8 cellular contexts compared by ENCODE assay signal in the genomic region with DNA sequence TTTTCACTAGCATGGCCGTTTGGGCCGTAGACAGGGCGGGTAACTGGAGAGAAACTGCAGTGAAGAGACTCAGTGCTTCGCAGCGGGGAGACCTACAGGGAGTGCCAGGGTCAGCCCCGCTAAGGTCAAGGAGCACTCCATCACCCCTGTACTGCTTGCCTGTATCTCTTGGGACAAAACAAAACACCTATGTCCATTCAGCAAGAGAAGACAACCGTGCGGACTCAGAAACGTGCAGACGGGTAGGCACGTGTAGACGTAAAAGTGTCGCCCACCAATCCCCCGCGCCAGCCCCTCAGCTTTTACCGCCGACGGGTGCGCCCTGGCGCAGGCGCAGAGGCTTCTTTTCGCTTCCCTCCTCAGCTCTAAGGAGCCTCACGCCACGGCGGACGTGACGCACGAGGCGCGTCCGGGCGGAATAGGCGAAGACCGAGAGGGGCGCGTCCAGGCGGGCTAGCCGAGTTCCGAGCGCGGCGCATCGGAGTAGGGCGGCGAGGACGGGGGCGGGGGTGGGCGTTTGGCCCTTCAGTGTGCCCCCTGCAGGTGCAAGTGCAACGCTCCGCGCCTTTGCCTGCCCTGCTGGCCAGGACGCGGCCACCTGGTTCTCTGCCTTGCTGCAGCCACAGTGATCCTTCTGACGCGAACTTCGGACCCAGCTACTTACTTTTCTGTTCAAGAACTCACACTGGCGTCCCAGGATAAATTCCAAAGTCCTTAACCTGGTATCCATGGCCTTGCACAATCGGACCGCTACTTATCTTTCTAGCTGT. TPM values are rescaled to one million over a fixed set of nuclear protein-coding genes. Genes with fewer than 3 reads are reported as not detected.
DNase-seq lines count a peak whose midpoint lies in the region; ATAC-seq and TF ChIP-seq lines count a peak whose summit lies in the region.

No MANE protein-coding gene starts in this region.

- no peaks in the 10 kb centered on the region for H3K27me3 Mint-ChIP-seq in CD8-positive, alpha-beta T cell (ENCODE audit: low read depth)

- H3K36me3 Mint-ChIP-seq in CD8-positive, alpha-beta T cell, result peaks cover 11% of the 10 kb centered on the region

- H3K27me3 ChIP-seq in CD8-positive, alpha-beta T cell (ENCODE audit: insufficient read depth, low read length), result no peaks in the 10 kb centered on the region

- 0% methylated on average over 24 to 48 of the region's 59 CpGs for WGBS in lower leg skin, 2 donors

- intact Hi-C loops in CD8-positive, alpha-beta T cell (cut with DNase I, micrococcal nuclease), result loop anchor here (1.0 to 10.0 kb wide), 10 partner anchors 93 to 747 kb away; a partner anchor contains a TSS
- intact Hi-C loops in lower leg skin (cut with DNase I; ENCODE audit: low total_unique reads), result no loop called here

- ATAC-seq in CD8-positive, alpha-beta T cell, result peak; percentile 73
- ATAC-seq in GM19438 (IDR thresholded peaks at IDR 0.05; ENCODE audit: low read depth, unreplicated experiment), result peak; percentile 49
- ATAC-seq in HG03571 (IDR thresholded peaks at IDR 0.05; ENCODE audit: unreplicated experiment), result peak; percentile 56

- peak overlapping the region; percentile 86 for H3K4me3 ChIP-seq in CD8-positive, alpha-beta T cell (ENCODE audit: low read depth, low read length)
- peak overlapping the region; percentile 53 for H3K4me3 ChIP-seq in lower leg skin (ENCODE audit: low read depth, poor library complexity, severe bottlenecking)

- CTCF ChIA-PET in CD8-positive, alpha-beta T cell (lab: Charles Lee), result interaction anchor here (0.8 to 13.6 kb wide), 11 partner anchors 9 to 103 kb away, joined by 3 to 219 read pairs (median 3); no protein-coding TSS in a partner anchor

- no peaks in the 10 kb centered on the region for H3K9me3 ChIP-seq in CD8-positive, alpha-beta T cell (ENCODE audit: low read length)

- TF ChIP-seq CTCF in CD8-positive, alpha-beta T cell (IDR thresholded peaks at IDR 0.05), result peak; percentile 64
- no peak for TF ChIP-seq CTCF in lower leg skin (IDR thresholded peaks at IDR 0.05)

- H3K27ac Mint-ChIP-seq in CD8-positive, alpha-beta T cell, result peak overlapping the region; percentile 96

- peak overlapping the region; percentile 87 for H3K27ac ChIP-seq in CD8-positive, alpha-beta T cell (ENCODE audit: low read depth, low read length)

- POLR2A ChIA-PET in CD8-positive, alpha-beta T cell (lab: Charles Lee), result interaction anchor here (0.9 to 3.6 kb wide), 15 partner anchors 9 to 373 kb away, joined by 3 to 31 read pairs (median 4); a partner anchor contains a TSS

- peak overlapping the region; percentile 91 for H3K4me3 Mint-ChIP-seq in CD8-positive, alpha-beta T cell

- peaks cover 54% of the 10 kb centered on the region for H3K4me1 Mint-ChIP-seq in CD8-positive, alpha-beta T cell (ENCODE audit: low read depth)

- peaks cover 41% of the 10 kb centered on the region for H3K4me1 ChIP-seq in CD8-positive, alpha-beta T cell (ENCODE audit: insufficient read depth, low read length)

- no peak for TF ChIP-seq POLR2A in lower leg skin (IDR thresholded peaks at IDR 0.05)

- H3K9me3 Mint-ChIP-seq in CD8-positive, alpha-beta T cell, result no peaks in the 10 kb centered on the region

- peak; percentile 89 to 98 (median 96) for DNase-seq in CD8-positive, alpha-beta T cell
- peak; percentile 71 for DNase-seq in NCI-H748 treated with DMSO at 0.1 percent for 48 hours (lab: John Stamatoyannopoulos, UW)
- peak; percentile 94 to 96 for DNase-seq in activated CD4-positive, alpha-beta T cell treated with anti-CD3 and anti-CD28 coated beads, Interleukin-2, amount 50 U/mL, for 48 hours
- DNase-seq in dermis microvascular lymphatic vessel endothelial cell (ENCODE audit: low read depth in 2 of 2), result peak; percentile 79 to 97
- peak; percentile 91 to 98 for DNase-seq in lower leg skin (ENCODE audit: low spot score in 2 of 2)
- DNase-seq in stimulated activated CD4-positive, alpha-beta T cell treated with anti-CD3 and anti-CD28 coated beads, Interleukin-4, amount 100 ng/mL, for 4 hours, result peak; percentile 93 to 95

- H3K36me3 ChIP-seq in CD8-positive, alpha-beta T cell (ENCODE audit: insufficient read depth, low read length), result no peaks in the 10 kb centered on the region

RNA-seq across cellular contexts. Expression of a gene that starts 3.3 kb away (rescaled TPM):
- 10 to 100 TPM; 20.2 to 22.8 TPM for total RNA-seq in CD8-positive, alpha-beta T cell
- total RNA-seq in dermis microvascular lymphatic vessel endothelial cell (5.8 and 7.3 TPM in 2 replicates), lower leg skin (10 to 100 TPM; 18.9 to 25.0 (median 19.3) TPM)

Comparison
In these comparisons a context has a peak if more than half of its experiments do, and no peak if none do; other contexts are left out.
1. Peak in every context shown above with its lines: DNase-seq, ATAC-seq, H3K4me3 ChIP-seq and H3K27ac ChIP-seq.